In genomic region chr9:4640027-4640426, GRCh38 we compare ENCODE assay signal across 8 cellular contexts. TPM values are rescaled to one million over a fixed set of nuclear protein-coding genes. Genes with fewer than 3 reads are reported as not detected.
DNase-seq lines count a peak whose midpoint lies in the region; ATAC-seq and TF ChIP-seq lines count a peak whose summit lies in the region.

No MANE protein-coding gene starts in this region.

- H2AK5ac ChIP-seq in mesendoderm (ENCODE audit: low read length) = no peak overlapping the region

- H2BK15ac ChIP-seq in mesendoderm (replicated peaks; ENCODE audit: low read depth) = no peak overlapping the region

- no peak for ATAC-seq in HG03175 (IDR thresholded peaks at IDR 0.05; ENCODE audit: unreplicated experiment)
- ATAC-seq in GM19455 (IDR thresholded peaks at IDR 0.05; ENCODE audit: unreplicated experiment) = no peak

- H3K27me3 ChIP-seq in esophagus squamous epithelium (no peaks in the 10 kb centered on the region), mesendoderm (ENCODE audit: insufficient read depth, low read length, poor library complexity) (no peaks in the 10 kb centered on the region)

- H3K9ac ChIP-seq in mesendoderm (ENCODE audit: low read length) = no peak overlapping the region

- no peak overlapping the region for H3K56ac ChIP-seq in mesendoderm (ENCODE audit: low read length)

- H3K18ac ChIP-seq in mesendoderm (ENCODE audit: low read length) = no peak overlapping the region

- H3K79me1 ChIP-seq in mesendoderm (ENCODE audit: low read length) = no peaks in the 10 kb centered on the region

- no peak overlapping the region for H2BK5ac ChIP-seq in mesendoderm (ENCODE audit: low read length)

- WGBS in esophagus squamous epithelium, 2 donors = 71 to 80% methylated on average over 2 of the region's 2 CpGs
- WGBS in mesendoderm (ENCODE audit: extremely low coverage, insufficient coverage, low lambda C conversion rate) = no CpG with 5 or more reads among the region's 2 CpGs

- no peak overlapping the region for H3K27ac ChIP-seq in VCaP
- H3K27ac ChIP-seq in esophagus squamous epithelium = no peak overlapping the region
- no peak overlapping the region for H3K27ac ChIP-seq in mesendoderm (ENCODE audit: low read depth, low read length)

- H3K23ac ChIP-seq in mesendoderm (ENCODE audit: low read length) = no peak overlapping the region

- H3K4me1 ChIP-seq in esophagus squamous epithelium = no peaks in the 10 kb centered on the region
- no peaks in the 10 kb centered on the region for H3K4me1 ChIP-seq in mesendoderm (ENCODE audit: control insufficient read depth, low read depth, low read length)

- peak; percentile 72 for TF ChIP-seq RAD21 in Ishikawa (IDR thresholded peaks at IDR 0.05; ENCODE audit: low read depth)

- H2BK120ac ChIP-seq in mesendoderm (ENCODE audit: low read depth, low read length) = no peak overlapping the region

- H3K36me3 ChIP-seq in esophagus squamous epithelium (no peaks in the 10 kb centered on the region), mesendoderm (ENCODE audit: control insufficient read depth, insufficient read depth, low read length) (no peaks in the 10 kb centered on the region)

- intact Hi-C loops in esophagus squamous epithelium (cut with DNase I) = no loop called here

- no peak for TF ChIP-seq POLR2A in esophagus squamous epithelium (IDR thresholded peaks at IDR 0.05)

- TF ChIP-seq EP300 in Ishikawa (IDR thresholded peaks at IDR 0.05; ENCODE audit: borderline replicate concordance) = no peak

- no peaks in the 10 kb centered on the region for H3K9me3 ChIP-seq in esophagus squamous epithelium

- no peak overlapping the region for H4K8ac ChIP-seq in mesendoderm (ENCODE audit: low read depth, low read length)

- peak; percentile 90 for TF ChIP-seq CTCF in VCaP (conservative IDR thresholded peaks at IDR 0.05)
- TF ChIP-seq CTCF in esophagus squamous epithelium (IDR thresholded peaks at IDR 0.05) = peak in 4 of 6 experiments; percentile 17 to 53 (median 35)

- H3K4me3 ChIP-seq in esophagus squamous epithelium (no peak overlapping the region), mesendoderm (ENCODE audit: low read length) (no peak overlapping the region)

- H3K79me2 ChIP-seq in mesendoderm (ENCODE audit: control insufficient read depth, insufficient read depth, low read length) = no peaks in the 10 kb centered on the region

- no peak overlapping the region for H3K4ac ChIP-seq in mesendoderm (ENCODE audit: low read depth, low read length)

- DNase-seq in D341Med (ENCODE audit: low spot score) (peak; percentile 42), esophagus squamous epithelium (lab: John Stamatoyannopoulos, UW) (no peak), mesendoderm (no peak)
- peak; percentile 12 for DNase-seq in stimulated activated CD4-positive, alpha-beta T cell treated with anti-CD3 and anti-CD28 coated beads, Interleukin-4, amount 100 ng/mL, for 1 hour

- no peak overlapping the region for H4K5ac ChIP-seq in mesendoderm (ENCODE audit: low read length)

- H3K4me2 ChIP-seq in mesendoderm (ENCODE audit: low read length) = no peak overlapping the region

TF ChIP-seq in Ishikawa, 13 proteins besides CTCF, POLR2A, EP300 and RAD21:
- no peak for TF ChIP-seq MAX (IDR thresholded peaks at IDR 0.05)
- no peak for TF ChIP-seq USF1 (IDR thresholded peaks at IDR 0.05)
- TF ChIP-seq TCF12 (IDR thresholded peaks at IDR 0.05; ENCODE audit: low read depth) = no peak
- TF ChIP-seq REST (IDR thresholded peaks at IDR 0.05; ENCODE audit: low read depth) = no peak
- TF ChIP-seq FOXM1 (IDR thresholded peaks at IDR 0.05; ENCODE audit: borderline replicate concordance, low read depth) = no peak
- TF ChIP-seq ZBTB7A (IDR thresholded peaks at IDR 0.05; ENCODE audit: low read depth) = no peak
- TF ChIP-seq CREB1 (IDR thresholded peaks at IDR 0.05; ENCODE audit: low read depth) = no peak
- TF ChIP-seq TAF1 (IDR thresholded peaks at IDR 0.05; ENCODE audit: low read depth) = no peak
- no peak for TF ChIP-seq EGR1 (IDR thresholded peaks at IDR 0.05)
- no peak for TF ChIP-seq NFIC (IDR thresholded peaks at IDR 0.05)
- no peak for TF ChIP-seq CEBPB (IDR thresholded peaks at IDR 0.05)
- no peak for TF ChIP-seq YY1 (IDR thresholded peaks at IDR 0.05; ENCODE audit: low read depth)
- no peak for TF ChIP-seq TEAD4 (IDR thresholded peaks at IDR 0.05)

RNA-seq across cellular contexts. Expression of gene PLPP6, which starts 22.1 kb away (rescaled TPM):
- total RNA-seq in esophagus squamous epithelium = 1 to 10 TPM; 6.3 to 9.9 (median 7.7) TPM
- polyA plus RNA-seq in mesendoderm (2013, experiment 1 of 2) = 6.6 TPM
- polyA plus RNA-seq in mesendoderm (2013, experiment 2 of 2) = 6.4 TPM

RNA-seq across cellular contexts. Expression of gene SPATA6L, which starts 26.3 kb away (rescaled TPM):
- total RNA-seq in esophagus squamous epithelium = 1 to 10 TPM in 3 of 4 donors, under 1 TPM in 1; 0.91 to 3.0 (median 1.8) TPM
- polyA plus RNA-seq in mesendoderm (2013, experiment 1 of 2) = 0.17 TPM
- polyA plus RNA-seq in mesendoderm (2013, experiment 2 of 2) = 0.46 TPM

RNA-seq across cellular contexts. Expression of gene CDC37L1, which starts 39.3 kb away (rescaled TPM):
- total RNA-seq in esophagus squamous epithelium = 10 to 100 TPM in 3 of 4 donors, 1 to 10 TPM in 1; 8.9 to 48.8 (median 19.3) TPM
- 13.9 TPM for polyA plus RNA-seq in mesendoderm (2013, experiment 1 of 2)
- polyA plus RNA-seq in mesendoderm (2013, experiment 2 of 2) = 14.4 TPM

Comparison
In these comparisons a context has a peak if more than half of its experiments do, and no peak if none do; other contexts are left out.
1. DNase-seq: peak in D341Med (single experiment) and stimulated activated CD4-positive, alpha-beta T cell treated with anti-CD3 and anti-CD28 coated beads, Interleukin-4, amount 100 ng/mL, for 1 hour (single experiment); none in esophagus squamous epithelium (single experiment) and mesendoderm (single experiment).